In genomic region chr2:175167076-175167791, GRCh38 we compare ENCODE assay signal across 7 cellular contexts. TPM values are rescaled to one million over a fixed set of nuclear protein-coding genes. Genes with fewer than 3 reads are reported as not detected.
A peak's percentile ranks its signal among the peaks of the same experiment; 100 is the strongest.
DNase-seq lines count a peak whose midpoint lies in the region; ATAC-seq and TF ChIP-seq lines count a peak whose summit lies in the region.

No MANE protein-coding gene starts in this region.

- DNase-seq in EL, result peak; percentile 60
- DNase-seq in NAMALWA (ENCODE audit: low spot score), result peak; percentile 40
- DNase-seq in activated CD4-positive, alpha-beta memory T cell treated with anti-CD3 and anti-CD28 coated beads for 36 hours, result no peak
- peak; percentile 21 to 68 for DNase-seq in foreskin fibroblast
- DNase-seq in nucleus accumbens (lab: John Stamatoyannopoulos, UW), result peak in 31 of 56 donors; percentile 15 to 69 (median 39)

- H3K4me3 Mint-ChIP-seq in activated CD4-positive, alpha-beta memory T cell treated with anti-CD3 and anti-CD28 coated beads for 36 hours, result peak overlapping the region; percentile 100

- peaks cover 3% of the 10 kb centered on the region for H3K36me3 Mint-ChIP-seq in activated CD4-positive, alpha-beta memory T cell treated with anti-CD3 and anti-CD28 coated beads for 36 hours

- ATAC-seq in GM21619 (IDR thresholded peaks at IDR 0.05; ENCODE audit: unreplicated experiment) (peak; percentile 2), HG03469 (IDR thresholded peaks at IDR 0.05; ENCODE audit: unreplicated experiment) (no peak)

- no peak for TF ChIP-seq CTCF in foreskin fibroblast (IDR thresholded peaks at IDR 0.05; ENCODE audit: low read depth, low read length)

- H3K27me3 Mint-ChIP-seq in activated CD4-positive, alpha-beta memory T cell treated with anti-CD3 and anti-CD28 coated beads for 36 hours, result no peaks in the 10 kb centered on the region

- intact Hi-C loops in activated CD4-positive, alpha-beta memory T cell treated with anti-CD3 and anti-CD28 coated beads for 36 hours (cut with micrococcal nuclease), result loop anchor here (5.0 kb wide), 4 partner anchors 60 to 835 kb away; partner anchors contain the start of genes LNPK and WIPF1

- H3K4me1 Mint-ChIP-seq in activated CD4-positive, alpha-beta memory T cell treated with anti-CD3 and anti-CD28 coated beads for 36 hours (ENCODE audit: low read depth), result peaks cover 43% of the 10 kb centered on the region

- POLR2A ChIA-PET in activated CD4-positive, alpha-beta memory T cell treated with anti-CD3 and anti-CD28 coated beads for 36 hours (lab: Charles Lee), result interaction anchor here (0.6 to 1.4 kb wide), 4 partner anchors 11 to 47 kb away, joined by 3 to 7 read pairs (median 4); partner anchors contain the start of gene ATP5MC3

- CTCF ChIA-PET in activated CD4-positive, alpha-beta memory T cell treated with anti-CD3 and anti-CD28 coated beads for 36 hours (lab: Charles Lee), result interaction anchor here (0.5 kb wide), 1 partner anchor 1387 kb away, joined by 3 read pairs; no protein-coding TSS in a partner anchor

- H3K9me3 Mint-ChIP-seq in activated CD4-positive, alpha-beta memory T cell treated with anti-CD3 and anti-CD28 coated beads for 36 hours, result no peaks in the 10 kb centered on the region

- peak overlapping the region; percentile 91 to 100 for H3K4me3 ChIP-seq in foreskin fibroblast (ENCODE audit: low read depth in 1 of 2, low read length in 2 of 2)

- H3K27ac Mint-ChIP-seq in activated CD4-positive, alpha-beta memory T cell treated with anti-CD3 and anti-CD28 coated beads for 36 hours, result peak overlapping the region; percentile 97

RNA-seq across cellular contexts. Expression of gene ATF2, which starts 0.8 kb away (rescaled TPM):
- 10 to 100 TPM; 46.9 to 48.5 TPM for total RNA-seq in activated CD4-positive, alpha-beta memory T cell treated with anti-CD3 and anti-CD28 coated beads for 36 hours

RNA-seq across cellular contexts. Expression of gene ATP5MC3, which starts 14.3 kb away (rescaled TPM):
- total RNA-seq in activated CD4-positive, alpha-beta memory T cell treated with anti-CD3 and anti-CD28 coated beads for 36 hours, result 100 to 1,000 TPM; 346 to 347 TPM
